12 cellular contexts compared by ENCODE assay signal in genomic region chr17:7651959-7652658, GRCh38. TPM values are rescaled to one million over a fixed set of nuclear protein-coding genes. Genes with fewer than 3 reads are reported as not detected.
DNase-seq lines count a peak whose midpoint lies in the region; ATAC-seq and TF ChIP-seq lines count a peak whose summit lies in the region.
"Had no signal": no experiment of that assay in that cellular context is flagged by ENCODE, and none has a peak within 500 bp of the region (broad histone marks: within the 10 kb centered on the region; RNA-seq: fewer than 3 reads in every experiment).

No MANE protein-coding gene starts in this region.

- peaks cover 14 to 22% of the 10 kb centered on the region in 2 donors for H3K4me1 ChIP-seq in thoracic aorta (ENCODE audit: control insufficient read depth in 1 of 2, low read depth in 2 of 2)

- H3K4me1 Mint-ChIP-seq in T-helper 2 cell treated with Interferon-gamma antibody and Interleukin-4, amounts not matched to agents 5 μg/mL and 100 μg/mL, for 36 hours (ENCODE audit: low read depth): peaks cover 12% of the 10 kb centered on the region
- H3K4me1 Mint-ChIP-seq in mesothelial cell of epicardium: peaks cover 40% of the 10 kb centered on the region

- ATAC-seq in thoracic aorta (ENCODE audit: insufficient number of reproducible peaks, low FRiP score, low read depth) (no peak), HG02763 (IDR thresholded peaks at IDR 0.05; ENCODE audit: unreplicated experiment) (no peak)
- ATAC-seq: GM12878 had no signal

- H3K9me3 Mint-ChIP-seq in T-helper 2 cell treated with Interferon-gamma antibody and Interleukin-4, amounts not matched to agents 5 μg/mL and 100 μg/mL, for 36 hours: no peaks in the 10 kb centered on the region
- H3K9me3 Mint-ChIP-seq in mesothelial cell of epicardium: no peaks in the 10 kb centered on the region

- DNase-seq in T-helper 2 cell treated with Interferon-gamma antibody and Interleukin-4, amounts not matched to agents 5 μg/mL and 100 μg/mL, for 36 hours (ENCODE audit: low spot score): no peak
- DNase-seq in T-helper 2 cell (no peak), cerebellar cortex (ENCODE audit: low spot score) (peak; percentile 29), mesothelial cell of epicardium (ENCODE audit: low spot score in 2 of 2, unreplicated experiment in 2 of 2) (no peak), thoracic aorta (ENCODE audit: low spot score) (no peak), NCI-H187 treated with DMSO at 0.1 percent for 48 hours (lab: John Stamatoyannopoulos, UW) (no peak)
- no peak for DNase-seq in stimulated activated CD4-positive, alpha-beta T cell treated with anti-CD3 and anti-CD28 coated beads, Interleukin-2, amount 100 ng/mL, for 24 hours
- DNase-seq: brain microvascular endothelial cell, islet precursor cell, NCI-H524 treated with DMSO at 0.1 percent for 48 hours had no signal

- H3K36me3 Mint-ChIP-seq in T-helper 2 cell treated with Interferon-gamma antibody and Interleukin-4, amounts not matched to agents 5 μg/mL and 100 μg/mL, for 36 hours (ENCODE audit: low read depth): no peaks in the 10 kb centered on the region
- H3K36me3 Mint-ChIP-seq in mesothelial cell of epicardium: no peaks in the 10 kb centered on the region

- no peaks in the 10 kb centered on the region for H3K9me3 ChIP-seq in thoracic aorta

- H3K27ac Mint-ChIP-seq in T-helper 2 cell treated with Interferon-gamma antibody and Interleukin-4, amounts not matched to agents 5 μg/mL and 100 μg/mL, for 36 hours: no peak overlapping the region
- no peak overlapping the region for H3K27ac Mint-ChIP-seq in mesothelial cell of epicardium

- H3K27me3 ChIP-seq in thoracic aorta (replicated peaks; ENCODE audit: insufficient read depth): peaks cover 26% of the 10 kb centered on the region

- H3K4me3 Mint-ChIP-seq in T-helper 2 cell treated with Interferon-gamma antibody and Interleukin-4, amounts not matched to agents 5 μg/mL and 100 μg/mL, for 36 hours: peak overlapping the region; percentile 39
- peak overlapping the region; percentile 66 for H3K4me3 Mint-ChIP-seq in mesothelial cell of epicardium

- peak overlapping the region; percentile 63 for H3K4me3 ChIP-seq in thoracic aorta
- H3K4me3 ChIP-seq: GM12878 had no signal

- H3K27ac ChIP-seq in thoracic aorta: peak overlapping the region in 1 of 2 donors; percentile 12
- H3K27ac ChIP-seq: brain microvascular endothelial cell had no signal

- peaks cover 58% of the 10 kb centered on the region for H3K27me3 Mint-ChIP-seq in T-helper 2 cell treated with Interferon-gamma antibody and Interleukin-4, amounts not matched to agents 5 μg/mL and 100 μg/mL, for 36 hours (ENCODE audit: low read depth)
- H3K27me3 Mint-ChIP-seq in mesothelial cell of epicardium (ENCODE audit: low read depth): peaks cover 58% of the 10 kb centered on the region

- H3K36me3 ChIP-seq in thoracic aorta: no peaks in the 10 kb centered on the region
- H3K36me3 ChIP-seq: brain microvascular endothelial cell had no signal

- no peak for TF ChIP-seq CTCF in mesothelial cell of epicardium (IDR thresholded peaks at IDR 0.05; ENCODE audit: unreplicated experiment)
- TF ChIP-seq CTCF in thoracic aorta (IDR thresholded peaks at IDR 0.05): no peak

RNA-seq across cellular contexts. Expression of gene ATP1B2, which starts 1.4 kb away (rescaled TPM):
- total RNA-seq in mesothelial cell of epicardium (9.6 to 10.5 TPM (median 10.2 TPM) in 3 replicates), thoracic aorta (1 to 10 TPM; 1.1 to 1.4 TPM)

RNA-seq across cellular contexts. Expression of gene SHBG, which starts 22.2 kb away (rescaled TPM):
- 0.60 to 0.84 TPM (median 0.82 TPM) in 3 replicates for total RNA-seq in mesothelial cell of epicardium
- total RNA-seq in thoracic aorta: not detected
- total RNA-seq: GM12878 had no signal

RNA-seq across cellular contexts. Expression of gene SAT2, which starts 24.5 kb away (rescaled TPM):
- total RNA-seq in mesothelial cell of epicardium (80.6 to 95.0 TPM (median 87.7 TPM) in 3 replicates), thoracic aorta (10 to 100 TPM; 29.8 to 30.9 TPM)

RNA-seq across cellular contexts. Expression of gene TP53, which starts 35.2 kb away (rescaled TPM):
- total RNA-seq in mesothelial cell of epicardium (98.8 to 105 TPM (median 101 TPM) in 3 replicates), thoracic aorta (10 to 100 TPM; 16.8 to 23.7 TPM)

RNA-seq across cellular contexts. Expression of gene WRAP53, which starts 36.2 kb away (rescaled TPM):
- total RNA-seq in mesothelial cell of epicardium (12.3 to 13.6 TPM (median 13.1 TPM) in 3 replicates), thoracic aorta (1 to 10 TPM; 2.9 to 3.4 TPM)
